8 cellular contexts compared by ENCODE assay signal in the genomic region with DNA sequence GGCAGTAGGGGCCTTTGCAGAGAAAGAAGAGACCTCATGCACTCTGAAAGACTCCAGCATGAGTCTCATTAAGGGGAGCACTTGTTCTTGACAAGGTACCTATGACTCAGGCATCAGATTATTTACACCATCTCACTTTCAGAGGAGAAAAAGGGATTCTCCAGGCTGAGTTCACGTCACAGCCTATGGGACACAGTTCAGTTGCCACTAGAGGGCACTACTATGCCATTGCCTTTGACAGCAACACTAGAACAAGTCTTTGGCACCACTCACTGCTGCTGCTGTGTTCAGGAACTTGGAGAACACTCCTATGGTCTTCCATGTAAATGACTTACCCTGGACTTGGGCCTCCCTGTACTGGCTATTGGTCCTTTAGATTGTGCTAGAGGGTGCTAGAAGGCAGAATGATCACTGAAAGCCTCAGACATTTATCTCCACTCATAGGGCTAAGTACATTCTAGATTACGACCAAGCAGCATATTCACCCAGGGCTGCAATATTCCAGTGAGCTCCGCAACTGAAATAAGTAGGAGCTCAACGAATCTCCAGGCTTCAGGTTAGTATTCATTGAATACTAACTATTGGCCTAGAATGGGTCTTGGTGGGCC.
DNase-seq lines count a peak whose midpoint lies in the region; ATAC-seq, FAIRE-seq and TF ChIP-seq lines count a peak whose summit lies in the region.

No MANE protein-coding gene starts in this region.

- no peaks in the 10 kb centered on the region for H3K9me3 Mint-ChIP-seq in MCF 10A (ENCODE audit: unreplicated experiment)

- no peaks in the 10 kb centered on the region for H3K36me3 Mint-ChIP-seq in MCF 10A (ENCODE audit: insufficient read depth, unreplicated experiment)

- TF ChIP-seq CTCF in MCF 10A (IDR thresholded peaks at IDR 0.05; ENCODE audit: unreplicated experiment): peak; percentile 82

- intact Hi-C loops in MCF 10A (cut with micrococcal nuclease): no loop called here

- no TSS peak for BruUV-seq in MCF 10A (replicated peaks; lab: Mats Ljungman, UMichigan)

- CTCF ChIA-PET in MCF 10A (lab: Yijun Ruan, JAX): interaction anchor here (0.6 to 2.3 kb wide), 27 partner anchors 8 to 1383 kb away, joined by 3 to 11 read pairs (median 3); no protein-coding TSS in a partner anchor

- POLR2A ChIA-PET in MCF 10A (lab: Yijun Ruan, JAX): no interaction called here

- peak; percentile 5 for DNase-seq in NOMO-1 treated with DMSO at 0.1 percent for 48 hours (lab: John Stamatoyannopoulos, UW; ENCODE audit: unreplicated experiment)
- no peak for DNase-seq in NOMO-1 treated with dmso at 0.1 percent for 144 hours (lab: John Stamatoyannopoulos, UW; ENCODE audit: unreplicated experiment)
- peak; percentile 37 for DNase-seq in NCI-H526 treated with DMSO at 0.1 percent for 48 hours (lab: John Stamatoyannopoulos, UW)
- peak; percentile 75 for DNase-seq in MCF 10A (ENCODE audit: unreplicated experiment)
- peak; percentile 62 for DNase-seq in left lobe of liver (ENCODE audit: low spot score)
- DNase-seq in urothelium cell line (ENCODE audit: low spot score): peak; percentile 58
- no peak for DNase-seq in central memory CD4-positive, alpha-beta T cell

- no peak overlapping the region for H3K27ac Mint-ChIP-seq in MCF 10A (ENCODE audit: low read depth, unreplicated experiment)

- no peak overlapping the region for H3K4me3 Mint-ChIP-seq in MCF 10A (ENCODE audit: unreplicated experiment)

- no peak for FAIRE-seq in urothelium cell line (lab: Jason Lieb, UNC)

- ATAC-seq in HG02981 (IDR thresholded peaks at IDR 0.05; ENCODE audit: unreplicated experiment) (peak; percentile 61), left lobe of liver (peak; percentile 99)

- H3K27me3 Mint-ChIP-seq in MCF 10A (ENCODE audit: insufficient read depth, unreplicated experiment): peaks cover 61% of the 10 kb centered on the region

- H3K4me1 Mint-ChIP-seq in MCF 10A (ENCODE audit: insufficient read depth, unreplicated experiment): peaks cover 6% of the 10 kb centered on the region

Comparison
In these comparisons a context has a peak if more than half of its experiments do, and no peak if none do; other contexts are left out.
1. DNase-seq: peak in NOMO-1 treated with DMSO at 0.1 percent for 48 hours (single experiment), NCI-H526 treated with DMSO at 0.1 percent for 48 hours (single experiment), MCF 10A (single experiment), left lobe of liver (single experiment) and urothelium cell line (single experiment); none in NOMO-1 treated with dmso at 0.1 percent for 144 hours (single experiment) and central memory CD4-positive, alpha-beta T cell (single experiment).